32 cellular contexts compared by ENCODE assay signal in the genomic region with DNA sequence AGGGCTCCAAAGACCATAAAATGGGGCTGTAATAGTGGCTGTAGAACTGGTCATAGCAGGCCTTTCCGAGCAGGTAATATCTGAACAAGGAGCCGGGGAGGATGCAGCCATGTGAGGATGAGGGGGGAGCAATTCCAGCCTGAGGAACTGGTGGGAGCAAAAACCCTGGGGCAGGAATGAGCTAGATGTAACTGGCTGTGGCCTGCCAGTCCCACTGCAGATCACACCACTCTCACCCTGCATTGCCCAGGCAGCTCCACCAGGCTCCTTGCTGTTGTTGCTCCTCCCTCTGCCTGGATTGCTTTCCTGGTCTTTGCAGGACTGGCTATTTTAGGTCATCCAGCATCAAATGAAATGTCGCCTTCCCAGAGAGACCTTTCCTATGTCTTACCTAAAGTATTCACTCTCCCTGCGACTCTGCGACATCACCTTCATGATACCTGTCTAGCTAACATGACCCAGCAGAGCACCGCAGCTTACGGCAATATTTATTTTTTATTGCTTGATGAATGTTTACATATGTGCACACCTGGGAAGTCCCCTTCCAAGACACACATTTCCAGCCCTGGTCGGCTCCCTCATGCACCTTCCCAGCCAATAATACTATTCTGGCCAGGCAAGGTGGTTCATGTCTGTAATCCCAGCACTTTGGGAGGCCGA. TPM values are rescaled to one million over a fixed set of nuclear protein-coding genes. Genes with fewer than 3 reads are reported as not detected.
DNase-seq lines count a peak whose midpoint lies in the region; ATAC-seq and TF ChIP-seq lines count a peak whose summit lies in the region.
"Had no signal": no experiment of that assay in that cellular context is flagged by ENCODE, and none has a peak within 500 bp of the region (broad histone marks: within the 10 kb centered on the region; RNA-seq: fewer than 3 reads in every experiment).

No MANE protein-coding gene starts in this region.

- H3K36me3 Mint-ChIP-seq in Caco-2 (ENCODE audit: insufficient read depth, unreplicated experiment) (peaks cover 13% of the 10 kb centered on the region), osteocyte (ENCODE audit: unreplicated experiment) (no peaks in the 10 kb centered on the region)

- H3K9me3 ChIP-seq in Caco-2, result no peaks in the 10 kb centered on the region
- no peaks in the 10 kb centered on the region for H3K9me3 ChIP-seq in colonic mucosa
- H3K9me3 ChIP-seq: BLaER1, left lung, neutrophil, right lobe of liver, stomach, tibial artery had no signal

- ATAC-seq in GM19351 (IDR thresholded peaks at IDR 0.05; ENCODE audit: unreplicated experiment), result no peak
- ATAC-seq: activated CD4-positive, CD25-positive, alpha-beta regulatory T cell treated with anti-CD3 and anti-CD28 coated beads, Interleukin-2, amount 50 U/mL, for 24 hours; activated naive CD8-positive, alpha-beta T cell treated with anti-CD3 and anti-CD28 coated beads, Interleukin-2, amount 50 U/mL, for 24 hours; effector memory CD8-positive, alpha-beta T cell; left lung; T-helper 17 cell had no signal

- TF ChIP-seq CTCF in Caco-2 (IDR thresholded peaks at IDR 0.05; ENCODE audit: insufficient read depth in 1 of 2, low read depth in 1 of 2, low read length in 1 of 2, severe bottlenecking in 1 of 2, unreplicated experiment in 1 of 2) (no peak), colonic mucosa (IDR thresholded peaks at IDR 0.05) (no peak), osteocyte (IDR thresholded peaks at IDR 0.05) (no peak)

- peak overlapping the region; percentile 41 for H3K27ac ChIP-seq in colonic mucosa
- H3K27ac ChIP-seq: BLaER1, HL-60, left lung, neutrophil, PC-9, right lobe of liver, stomach, tibial artery had no signal

- POLR2A ChIA-PET in Caco-2 (lab: Charles Lee), result no interaction called here

- CTCF ChIA-PET in Caco-2 (lab: Charles Lee), result interaction anchor here (0.6 kb wide), 1 partner anchor 492 kb away, joined by 4 read pairs; no protein-coding TSS in a partner anchor

- intact Hi-C loops in Caco-2 (cut with micrococcal nuclease; ENCODE audit: unreplicated experiment), result loop anchor here (2.0 to 5.0 kb wide), 3 partner anchors 37 to 1023 kb away; no protein-coding TSS in a partner anchor
- intact Hi-C loops in colonic mucosa (cut with DNase I), result no loop called here

- H3K4me1 Mint-ChIP-seq in Caco-2 (ENCODE audit: low read depth, unreplicated experiment) (peaks cover 21% of the 10 kb centered on the region), osteocyte (ENCODE audit: unreplicated experiment) (peaks cover 18% of the 10 kb centered on the region)

- peak in 1 of 2 experiments; percentile 22 for DNase-seq in Caco-2
- peak; percentile 32 for DNase-seq in HuH-7 (ENCODE audit: low spot score)
- peak; percentile 69 for DNase-seq in colonic mucosa
- DNase-seq in osteocyte (ENCODE audit: extremely low spot score, unreplicated experiment), result peak; percentile 60
- no peak for DNase-seq in NCI-H345 (lab: John Stamatoyannopoulos, UW)
- DNase-seq in NCI-H226, result no peak
- DNase-seq: activated CD4-positive, alpha-beta T cell treated with anti-CD3 and anti-CD28 coated beads, Interleukin-2, amount 50 U/mL, for 48 hours; activated naive CD4-positive, alpha-beta T cell; activated naive CD8-positive, alpha-beta T cell treated with anti-CD3 and anti-CD28 coated beads, Interleukin-2, amount 50 U/mL, for 24 hours; activated T-cell treated with anti-CD3 and anti-CD28 coated beads, Interleukin-2, amount 50 U/mL, for 48 hours; central memory CD4-positive, alpha-beta T cell; COR-L47; effector memory CD8-positive, alpha-beta T cell; erythroblast; IMR-90; left lung; mesenchymal stem cell; NCI-H146; NCI-H526; PC-9; right lobe of liver; Right ventricle myocardium superior; stimulated activated CD4-positive, alpha-beta T cell treated with anti-CD3 and anti-CD28 coated beads, Interleukin-12 subunit alpha, Interleukin-12 subunit beta, amount 100 ng/mL, for 4 hours; stimulated activated CD4-positive, alpha-beta T cell treated with anti-CD3 and anti-CD28 coated beads, Interleukin-2, amount 100 ng/mL, for 48 hours; stomach; T-helper 17 cell; tibial artery had no signal

- H3K27ac Mint-ChIP-seq in Caco-2 (ENCODE audit: unreplicated experiment) (no peak overlapping the region), osteocyte (ENCODE audit: unreplicated experiment) (no peak overlapping the region)
- H3K27ac Mint-ChIP-seq: activated naive CD8-positive, alpha-beta T cell treated with anti-CD3 and anti-CD28 coated beads, Interleukin-2, amount 50 U/mL, for 24 hours had no signal

- H3K36me3 ChIP-seq in Caco-2 (ENCODE audit: control insufficient read depth, insufficient read depth, low read length) (no peaks in the 10 kb centered on the region), colonic mucosa (no peaks in the 10 kb centered on the region)
- H3K36me3 ChIP-seq: BLaER1, left lung, neutrophil, right lobe of liver, stomach, tibial artery had no signal

- H3K27me3 Mint-ChIP-seq in Caco-2 (ENCODE audit: insufficient read depth, unreplicated experiment), result no peaks in the 10 kb centered on the region
- peaks cover 6% of the 10 kb centered on the region for H3K27me3 Mint-ChIP-seq in osteocyte (ENCODE audit: unreplicated experiment)
- H3K27me3 Mint-ChIP-seq: activated naive CD8-positive, alpha-beta T cell treated with anti-CD3 and anti-CD28 coated beads, Interleukin-2, amount 50 U/mL, for 24 hours; effector memory CD8-positive, alpha-beta T cell; T-helper 17 cell had no signal

- no peaks in the 10 kb centered on the region for H3K27me3 ChIP-seq in Caco-2 (replicated peaks; ENCODE audit: control insufficient read depth, insufficient read depth, low read length)
- H3K27me3 ChIP-seq in colonic mucosa, result no peaks in the 10 kb centered on the region
- H3K27me3 ChIP-seq: BLaER1, left lung, right lobe of liver, stomach, tibial artery had no signal

- H3K4me3 ChIP-seq in Caco-2 (ENCODE audit: low read depth, low read length) (no peak overlapping the region), colonic mucosa (no peak overlapping the region)
- H3K4me3 ChIP-seq: BLaER1, left lung, PC-9, right lobe of liver, stomach, tibial artery had no signal

- H3K4me3 Mint-ChIP-seq in Caco-2 (ENCODE audit: unreplicated experiment) (peak overlapping the region; percentile 8), osteocyte (ENCODE audit: unreplicated experiment) (no peak overlapping the region)
- H3K4me3 Mint-ChIP-seq: activated naive CD8-positive, alpha-beta T cell treated with anti-CD3 and anti-CD28 coated beads, Interleukin-2, amount 50 U/mL, for 24 hours had no signal

- H3K4me1 ChIP-seq in Caco-2, result 0 out of 2 replicates have a peak, but pooled peaks cover 7% of the 10 kb centered on the region
- no peaks in the 10 kb centered on the region for H3K4me1 ChIP-seq in colonic mucosa

- no peak overlapping the region for H3K9ac ChIP-seq in colonic mucosa (ENCODE audit: low read depth in 2 of 2, low read length in 2 of 2)
- H3K9ac ChIP-seq: BLaER1 had no signal

- H3K9me3 Mint-ChIP-seq in Caco-2 (ENCODE audit: unreplicated experiment) (no peaks in the 10 kb centered on the region), osteocyte (ENCODE audit: unreplicated experiment) (no peaks in the 10 kb centered on the region)
- H3K9me3 Mint-ChIP-seq: activated naive CD8-positive, alpha-beta T cell treated with anti-CD3 and anti-CD28 coated beads, Interleukin-2, amount 50 U/mL, for 24 hours; effector memory CD8-positive, alpha-beta T cell had no signal

- BruUV-seq in Caco-2 (replicated peaks; lab: Mats Ljungman, UMichigan), result no TSS peak

RNA-seq across cellular contexts. Expression of gene ZFP64, which starts 2.4 kb away (rescaled TPM):
- total RNA-seq in Caco-2 (2022) (25.4 and 25.6 TPM in 2 replicates), colonic mucosa (10 to 100 TPM; 17.3 to 19.1 TPM), osteocyte (18.5 and 21.0 TPM in 2 replicates)

Comparison
In these comparisons a context has a peak if more than half of its experiments do, and no peak if none do; other contexts are left out.
1. DNase-seq: peak in HuH-7 (single experiment), colonic mucosa (single experiment) and osteocyte (single experiment); none in NCI-H345 (single experiment) and NCI-H226 (single experiment).